ENCODE assay signal across 7 cellular contexts in the genomic region with DNA sequence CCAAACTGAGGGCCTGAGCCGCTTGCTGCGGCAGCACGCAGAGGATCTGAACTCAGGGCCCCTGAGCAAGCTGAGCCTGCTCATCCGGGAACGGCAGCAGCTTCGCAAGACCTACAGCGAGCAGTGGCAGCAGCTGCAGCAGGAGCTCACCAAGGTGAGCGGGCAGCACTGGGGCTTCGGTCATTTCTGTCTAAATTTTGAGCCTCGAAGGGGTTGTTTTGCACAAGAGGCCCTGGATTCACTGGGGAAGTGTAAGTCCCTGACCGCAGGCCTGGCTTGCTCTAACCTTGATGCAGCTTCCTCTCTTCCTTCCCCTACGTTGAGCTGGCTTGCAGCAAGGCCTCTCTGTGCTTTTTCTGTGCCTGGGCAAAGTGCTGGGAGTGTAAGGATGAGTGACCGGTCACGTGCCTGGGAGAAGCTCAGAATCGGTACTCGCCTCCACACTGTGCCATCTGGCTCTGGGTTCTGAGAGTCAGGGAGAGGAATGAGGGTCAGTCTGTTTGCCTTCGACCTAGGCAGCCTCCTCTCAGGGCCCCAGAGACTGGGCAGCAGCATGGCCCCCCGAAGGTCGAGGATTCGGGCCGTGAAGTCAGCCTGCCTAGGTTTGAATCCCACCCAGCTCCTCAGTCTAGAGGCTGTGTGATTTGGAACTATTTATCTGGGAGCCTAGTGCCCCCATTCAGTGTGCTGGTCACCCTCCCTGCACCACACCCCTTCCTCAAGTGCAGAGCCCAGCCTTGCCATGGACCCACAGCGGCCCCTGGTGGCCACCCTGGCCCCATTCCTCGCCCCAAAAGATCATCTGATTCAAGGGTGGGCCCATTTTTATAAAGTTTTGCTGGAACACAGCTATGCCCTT. TPM values are rescaled to one million over a fixed set of nuclear protein-coding genes. Genes with fewer than 3 reads are reported as not detected.
DNase-seq lines count a peak whose midpoint lies in the region; ATAC-seq and TF ChIP-seq lines count a peak whose summit lies in the region.

No MANE protein-coding gene starts in this region.

- TF ChIP-seq CTCF in GM12875 (IDR thresholded peaks at IDR 0.05; ENCODE audit: borderline replicate concordance, insufficient read depth, low read depth, low read length) (peak; percentile 97), neutrophil (IDR thresholded peaks at IDR 0.05) (peak; percentile 90), testis (IDR thresholded peaks at IDR 0.05) (peak; percentile 88 to 93 (median 92))

- intact Hi-C loops in testis (cut with DNase I; ENCODE audit: low total_unique reads): loop anchor here (10.0 kb wide), 1 partner anchor 241 kb away; no protein-coding TSS in a partner anchor

- no peak for TF ChIP-seq POLR2A in testis (IDR thresholded peaks at IDR 0.05)

- peak overlapping the region; percentile 95 for H3K27ac ChIP-seq in neutrophil
- peak overlapping the region; percentile 21 to 97 for H3K27ac ChIP-seq in testis

- peak overlapping the region; percentile 76 for H3K4me3 ChIP-seq in GM12875 (ENCODE audit: low read depth, low read length)
- H3K4me3 ChIP-seq in neutrophil (ENCODE audit: low read depth in 1 of 2, low read length in 1 of 2): peak overlapping the region; percentile 96 to 100
- no peak overlapping the region for H3K4me3 ChIP-seq in testis

- H3K4me1 ChIP-seq in neutrophil (ENCODE audit: control insufficient read depth in 1 of 2, insufficient read depth in 1 of 2, low read depth in 1 of 2, low read length in 1 of 2) (peaks cover 37 to 42% of the 10 kb centered on the region in 2 experiments), testis (peaks cover 31% of the 10 kb centered on the region)

- H3K9me3 ChIP-seq in neutrophil (no peaks in the 10 kb centered on the region), testis (no peaks in the 10 kb centered on the region)

- DNase-seq in SHP77 (lab: John Stamatoyannopoulos, UW) (peak; percentile 46), fibroblast of the conjunctiva (ENCODE audit: low read depth) (peak; percentile 53), testis (peak; percentile 71)
- peak; percentile 70 for DNase-seq in activated T-helper 9 cell treated with anti-CD3 and anti-CD28 coated beads, Interleukin-2, amount 50 U/mL, for 16 hours (ENCODE audit: low read depth)

- 42 to 62% methylated on average over 15 to 23 of the region's 23 CpGs for WGBS in testis, 2 donors

- peak; percentile 46 for ATAC-seq in HG03342 (IDR thresholded peaks at IDR 0.05; ENCODE audit: unreplicated experiment)

- H3K36me3 ChIP-seq in neutrophil (peaks cover 70% of the 10 kb centered on the region), testis (ENCODE audit: low read depth, missing control alignments) (no peaks in the 10 kb centered on the region)

- H3K27me3 ChIP-seq in neutrophil: no peaks in the 10 kb centered on the region
- no peaks in the 10 kb centered on the region for H3K27me3 ChIP-seq in testis

RNA-seq across cellular contexts. Expression of gene FES, which starts 1.4 kb away (rescaled TPM):
- 10 to 100 TPM; 18.6 to 23.1 TPM for total RNA-seq in testis
- polyA plus RNA-seq in testis (ENCODE audit: insufficient read depth, low read depth, low replicate concordance): 14.4 TPM

RNA-seq across cellular contexts. Expression of gene FURIN, which starts 17.3 kb away (rescaled TPM):
- total RNA-seq in testis: 10 to 100 TPM; 23.1 to 32.1 TPM
- 21.5 TPM for polyA plus RNA-seq in testis (ENCODE audit: insufficient read depth, low read depth, low replicate concordance)

RNA-seq across cellular contexts. Expression of gene MAN2A2, which starts 17.4 kb away (rescaled TPM):
- 100 to 1,000 TPM; 128 to 151 TPM for total RNA-seq in testis
- 101 TPM for polyA plus RNA-seq in testis (ENCODE audit: insufficient read depth, low read depth, low replicate concordance)

RNA-seq across cellular contexts. Expression of gene HDDC3, which starts 46.7 kb away (rescaled TPM):
- total RNA-seq in testis: 10 to 100 TPM; 16.7 to 18.3 TPM
- polyA plus RNA-seq in testis (ENCODE audit: insufficient read depth, low read depth, low replicate concordance): 12.1 TPM

RNA-seq across cellular contexts. Expression of gene UNC45A, which starts 49.4 kb away (rescaled TPM):
- 10 to 100 TPM; 48.9 to 56.9 TPM for total RNA-seq in testis
- 59.6 TPM for polyA plus RNA-seq in testis (ENCODE audit: insufficient read depth, low read depth, low replicate concordance)

Comparison
In these comparisons a context has a peak if more than half of its experiments do, and no peak if none do; other contexts are left out.
1. H3K4me3 ChIP-seq: peak in GM12875 (single experiment) and neutrophil (2 of 2); none in testis (0 of 2).
2. Peak in every context shown above with its lines, with median percentiles within 50 percentile points of each other: CTCF ChIP-seq and DNase-seq.